ENCODE assay signal across 9 cellular contexts in the genomic region with DNA sequence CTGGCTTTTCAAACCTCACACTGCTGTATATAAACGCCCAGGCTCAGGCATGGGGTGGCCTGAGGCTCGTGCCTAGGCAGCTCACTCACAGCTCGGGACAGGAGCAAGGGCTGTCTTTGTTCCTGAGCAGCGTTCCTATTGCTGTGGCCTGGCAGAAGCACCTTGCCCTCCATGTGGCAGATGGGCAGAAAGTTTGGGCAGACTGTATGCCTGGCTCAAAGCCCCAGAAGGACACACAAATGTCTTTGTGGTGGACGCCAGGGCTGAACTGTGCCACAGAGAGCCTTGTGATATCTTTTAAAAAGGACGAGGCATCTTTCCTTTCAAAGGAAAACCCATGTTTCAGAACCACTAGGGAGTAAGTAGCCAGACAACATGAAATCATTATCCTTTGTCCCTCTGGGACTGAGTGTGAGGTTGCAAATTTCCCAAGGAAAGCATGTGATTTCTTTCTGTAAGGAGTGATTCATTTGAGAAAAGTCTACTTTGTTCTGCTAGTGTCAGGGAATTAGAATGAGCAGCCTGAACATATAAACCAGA. TPM values are rescaled to one million over a fixed set of nuclear protein-coding genes. Genes with fewer than 3 reads are reported as not detected.
DNase-seq lines count a peak whose midpoint lies in the region; ATAC-seq and TF ChIP-seq lines count a peak whose summit lies in the region.
"Had no signal": no experiment of that assay in that cellular context is flagged by ENCODE, and none has a peak within 500 bp of the region (broad histone marks: within the 10 kb centered on the region; RNA-seq: fewer than 3 reads in every experiment).

No MANE protein-coding gene starts in this region.

- H3K27ac ChIP-seq in breast epithelium (peak overlapping the region; percentile 34 to 78), right atrium auricular region (peak overlapping the region; percentile 42 to 48), H9 (ENCODE audit: insufficient read length, low read depth, low read length) (no peak overlapping the region)

- H3K14ac ChIP-seq in H9 (ENCODE audit: insufficient read depth, low read length), result no peak overlapping the region; the same call in 1 of the 2 replicates

- no peaks in the 10 kb centered on the region for H3K4me1 ChIP-seq in breast epithelium
- H3K4me1 ChIP-seq in right atrium auricular region, result no peaks in the 10 kb centered on the region
- H3K4me1 ChIP-seq in skeletal muscle satellite cell (ENCODE audit: control insufficient read depth, insufficient read depth, low read length), result peaks cover 13% of the 10 kb centered on the region
- H3K4me1 ChIP-seq in H9 (ENCODE audit: insufficient read depth, low read length), result no peaks in the 10 kb centered on the region

- no peaks in the 10 kb centered on the region for H3K23me2 ChIP-seq in H9 (ENCODE audit: insufficient read length, low read depth, low read length, poor library complexity, severe bottlenecking)

- no peak overlapping the region for H2AFZ ChIP-seq in H9 (ENCODE audit: low read length)

- H2BK15ac ChIP-seq in H9 (ENCODE audit: low read depth, low read length), result no peak overlapping the region

- no peak overlapping the region for H3T11ph ChIP-seq in H9 (ENCODE audit: low read length)

- no peak overlapping the region for H2AK5ac ChIP-seq in H9 (ENCODE audit: insufficient read length, low read length)

- H3K27me3 ChIP-seq in breast epithelium (no peaks in the 10 kb centered on the region), right atrium auricular region (no peaks in the 10 kb centered on the region), skeletal muscle satellite cell (ENCODE audit: control insufficient read depth, insufficient read depth, low read length) (no peaks in the 10 kb centered on the region), H9 (ENCODE audit: insufficient read depth, low read length) (no peaks in the 10 kb centered on the region)

- no peak overlapping the region for H4K5ac ChIP-seq in H9 (ENCODE audit: insufficient read length, low read depth, low read length)

- intact Hi-C loops in breast epithelium (cut with DNase I; ENCODE audit: low total_unique reads), result no loop called here
- intact Hi-C loops in Calu3 (cut with micrococcal nuclease; ENCODE audit: unreplicated experiment), result no loop called here

- H3K36me3 Mint-ChIP-seq in Calu3 (ENCODE audit: insufficient read depth, unreplicated experiment) (no peaks in the 10 kb centered on the region), H9 (ENCODE audit: insufficient read depth in 1 of 3, low read depth in 3 of 3) (no peaks in the 10 kb centered on the region)
- H3K36me3 Mint-ChIP-seq in natural killer cell treated with Interleukin-12 subunit alpha and Interleukin-12 subunit beta and Interleukin-15 and Interleukin-18, amount 100 ng/mL, for 72 hours, result no peaks in the 10 kb centered on the region

- H3K9me3 ChIP-seq in breast epithelium (no peaks in the 10 kb centered on the region), right atrium auricular region (no peaks in the 10 kb centered on the region), skeletal muscle satellite cell (replicated peaks; ENCODE audit: low read length) (no peaks in the 10 kb centered on the region), H9 (ENCODE audit: control insufficient read depth, low read depth, low read length) (no peaks in the 10 kb centered on the region)

- H3K4me2 ChIP-seq in skeletal muscle satellite cell (ENCODE audit: low read length) (peak overlapping the region; percentile 45), H9 (ENCODE audit: insufficient read depth, insufficient read length, low read length) (no peak overlapping the region)

- H3K9ac ChIP-seq in skeletal muscle satellite cell (ENCODE audit: low read depth, low read length) (no peak overlapping the region), H9 (ENCODE audit: extremely low read depth, insufficient read length, low read length) (no peak overlapping the region)

- no peak overlapping the region for H2BK20ac ChIP-seq in H9 (ENCODE audit: low read depth, low read length, poor library complexity, severe bottlenecking)

- TF ChIP-seq CTCF in breast epithelium (IDR thresholded peaks at IDR 0.05), result no peak
- no peak for TF ChIP-seq CTCF in right atrium auricular region (IDR thresholded peaks at IDR 0.05)
- TF ChIP-seq CTCF in Calu3 (IDR thresholded peaks at IDR 0.05; ENCODE audit: unreplicated experiment), result no peak
- no peak for TF ChIP-seq CTCF in H9 (conservative IDR thresholded peaks at IDR 0.05)

- H3K4me3 Mint-ChIP-seq in Calu3 (ENCODE audit: low read depth, unreplicated experiment), result no peak overlapping the region
- H3K4me3 Mint-ChIP-seq in H9, result no peak overlapping the region
- no peak overlapping the region for H3K4me3 Mint-ChIP-seq in natural killer cell treated with Interleukin-12 subunit alpha and Interleukin-12 subunit beta and Interleukin-15 and Interleukin-18, amount 100 ng/mL, for 72 hours

- CTCF ChIA-PET in Calu3 (lab: Charles Lee), result no interaction called here

- DNase-seq in GM04504 (ENCODE audit: low read depth) (peak; percentile 72), breast epithelium (ENCODE audit: low spot score in 2 of 2) (no peak), right atrium auricular region (ENCODE audit: low spot score) (no peak), Calu3 (no peak), HK-2 (ENCODE audit: unreplicated experiment) (no peak), H9 (no peak)
- no peak for DNase-seq in natural killer cell treated with Interleukin-12 subunit alpha and Interleukin-12 subunit beta and Interleukin-15 and Interleukin-18, amount 100 ng/mL, for 72 hours (ENCODE audit: low spot score)
- DNase-seq: NCI-H1436 treated with DMSO at 0.1 percent for 48 hours had no signal

- no peak overlapping the region for H2BK12ac ChIP-seq in H9 (ENCODE audit: insufficient read length, low read depth, low read length)

- no peak overlapping the region for H4K8ac ChIP-seq in H9 (replicated peaks; ENCODE audit: insufficient read length, low read depth, low read length)

- H4K20me1 ChIP-seq in H9 (ENCODE audit: control insufficient read depth, insufficient read depth, insufficient read length), result no peaks in the 10 kb centered on the region

- H3K23ac ChIP-seq in H9 (ENCODE audit: insufficient read length, low read depth, low read length), result no peak overlapping the region

- no peak for ATAC-seq in natural killer cell treated with Interleukin-12 subunit alpha and Interleukin-12 subunit beta and Interleukin-15 and Interleukin-18, amount 100 ng/mL, for 72 hours

- H2BK120ac ChIP-seq in H9 (ENCODE audit: low read depth, low read length, poor library complexity, severe bottlenecking), result no peak overlapping the region

- H3K27ac Mint-ChIP-seq in Calu3 (ENCODE audit: unreplicated experiment) (no peak overlapping the region), H9 (no peak overlapping the region; a peak in 2 of 7 replicates)
- H3K27ac Mint-ChIP-seq in natural killer cell treated with Interleukin-12 subunit alpha and Interleukin-12 subunit beta and Interleukin-15 and Interleukin-18, amount 100 ng/mL, for 72 hours, result no peak overlapping the region

- no peak for TF ChIP-seq POLR2A in breast epithelium (IDR thresholded peaks at IDR 0.05)

- no peaks in the 10 kb centered on the region for H3K79me1 ChIP-seq in H9 (ENCODE audit: insufficient read depth, low read depth, low read length, poor library complexity, severe bottlenecking)

- H3K4me3 ChIP-seq in breast epithelium (no peak overlapping the region), right atrium auricular region (no peak overlapping the region), skeletal muscle satellite cell (ENCODE audit: low read length) (no peak overlapping the region)

- H4K91ac ChIP-seq in H9 (ENCODE audit: insufficient read length, low read depth, low read length), result no peak overlapping the region

- no peaks in the 10 kb centered on the region for H3K79me2 ChIP-seq in H9 (ENCODE audit: insufficient read depth, low read length)

- no peak overlapping the region for H3K4ac ChIP-seq in H9 (ENCODE audit: low read depth, low read length)

- WGBS in H9 (ENCODE audit: extremely low coverage, insufficient read length, low lambda C conversion rate), result no CpG with 5 or more reads among the region's 6 CpGs

- no peak overlapping the region for H3K18ac ChIP-seq in H9 (ENCODE audit: insufficient read length, low read depth, low read length)

- no peak overlapping the region for H3K56ac ChIP-seq in H9 (ENCODE audit: insufficient read length, low read depth, low read length)

- no peaks in the 10 kb centered on the region for H3K27me3 Mint-ChIP-seq in Calu3 (ENCODE audit: unreplicated experiment)
- H3K27me3 Mint-ChIP-seq in H9 (ENCODE audit: low read depth), result no peaks in the 10 kb centered on the region; the same call in 1 of the 2 replicates
- peaks cover 4 to 14% of the 10 kb centered on the region in 2 donors for H3K27me3 Mint-ChIP-seq in natural killer cell treated with Interleukin-12 subunit alpha and Interleukin-12 subunit beta and Interleukin-15 and Interleukin-18, amount 100 ng/mL, for 72 hours

- BruUV-seq in Calu3 (replicated peaks; lab: Mats Ljungman, UMichigan), result no TSS peak

- H3K4me1 Mint-ChIP-seq in Calu3 (ENCODE audit: low read depth, unreplicated experiment) (no peaks in the 10 kb centered on the region), H9 (no peaks in the 10 kb centered on the region)
- H3K4me1 Mint-ChIP-seq in natural killer cell treated with Interleukin-12 subunit alpha and Interleukin-12 subunit beta and Interleukin-15 and Interleukin-18, amount 100 ng/mL, for 72 hours (ENCODE audit: low read depth in 2 of 2), result no peaks in the 10 kb centered on the region

- H3K36me3 ChIP-seq in breast epithelium (no peaks in the 10 kb centered on the region), right atrium auricular region (no peaks in the 10 kb centered on the region), skeletal muscle satellite cell (ENCODE audit: insufficient read depth, low read length) (no peaks in the 10 kb centered on the region)

- H2BK5ac ChIP-seq in H9 (ENCODE audit: insufficient read length, low read length), result no peak overlapping the region

- H3K9me3 Mint-ChIP-seq in Calu3 (ENCODE audit: low read depth, unreplicated experiment), result no peaks in the 10 kb centered on the region
- peaks cover 0 to 3% of the 10 kb centered on the region in 2 experiments; a peak in 1 of 5 replicates for H3K9me3 Mint-ChIP-seq in H9
- no peaks in the 10 kb centered on the region for H3K9me3 Mint-ChIP-seq in natural killer cell treated with Interleukin-12 subunit alpha and Interleukin-12 subunit beta and Interleukin-15 and Interleukin-18, amount 100 ng/mL, for 72 hours

RNA-seq across cellular contexts. Expression of a gene that starts 29.3 kb away (rescaled TPM):
- total RNA-seq in breast epithelium (100 to 1,000 TPM in 2 of 3 donors, 10 to 100 TPM in 1; 86.4 to 127 (median 111) TPM), right atrium auricular region (10 to 100 TPM; 30.8 to 41.4 TPM), Calu3 (2022) (68.9 and 74.3 TPM in 2 replicates), H9 (2021) (130 and 142 TPM in 2 replicates)
- 79.1 and 88.7 TPM in 2 replicates for total RNA-seq in skeletal muscle satellite cell (2012; rRNA removed)
- 10 to 100 TPM; 56.5 to 68.5 TPM for total RNA-seq in natural killer cell treated with Interleukin-12 subunit alpha and Interleukin-12 subunit beta and Interleukin-15 and Interleukin-18, amount 100 ng/mL, for 72 hours
